Comparison of ENCODE assay signal across 16 cellular contexts in genomic region chr6:346389-347030, GRCh38. TPM values are rescaled to one million over a fixed set of nuclear protein-coding genes. Genes with fewer than 3 reads are reported as not detected.
DNase-seq lines count a peak whose midpoint lies in the region; ATAC-seq and TF ChIP-seq lines count a peak whose summit lies in the region.
"Had no signal": no experiment of that assay in that cellular context is flagged by ENCODE, and none has a peak within 500 bp of the region (broad histone marks: within the 10 kb centered on the region; RNA-seq: fewer than 3 reads in every experiment).

No MANE protein-coding gene starts in this region.

- no peak overlapping the region for H3K9ac ChIP-seq in GM23248
- no peak overlapping the region for H3K9ac ChIP-seq in PC-3 (ENCODE audit: low read length)
- H3K9ac ChIP-seq: BLaER1 had no signal

- CTCF ChIA-PET in PC-3 (lab: Charles Lee): no interaction called here
- CTCF ChIA-PET in CD8-positive, alpha-beta memory T cell (lab: Charles Lee): no interaction called here

- H3K9me3 ChIP-seq in GM23248 (ENCODE audit: low read depth): no peaks in the 10 kb centered on the region
- H3K9me3 ChIP-seq in PC-3 (ENCODE audit: low read length): no peaks in the 10 kb centered on the region
- no peaks in the 10 kb centered on the region for H3K9me3 ChIP-seq in CD8-positive, alpha-beta memory T cell (ENCODE audit: low read length)
- no peaks in the 10 kb centered on the region for H3K9me3 ChIP-seq in vagina
- H3K9me3 ChIP-seq: BLaER1 had no signal

- no peak overlapping the region for H3K27ac ChIP-seq in GM23248
- no peak overlapping the region for H3K27ac ChIP-seq in PC-3 (ENCODE audit: low read length)
- H3K27ac ChIP-seq in CD8-positive, alpha-beta memory T cell (ENCODE audit: low read depth, low read length): no peak overlapping the region
- H3K27ac ChIP-seq in vagina: no peak overlapping the region
- H3K27ac ChIP-seq: BLaER1 had no signal

- WGBS in GM23248 (ENCODE audit: low coverage in 1 of 2, low lambda C conversion rate in 2 of 2, missing lambda C conversion rate in 2 of 2), 2 experiments: 47% methylated on average over 10 of the region's 10 CpGs

- H3K4me1 ChIP-seq in GM23248 (ENCODE audit: insufficient read depth) (no peaks in the 10 kb centered on the region), PC-3 (ENCODE audit: insufficient read depth, low read length) (no peaks in the 10 kb centered on the region), vagina (no peaks in the 10 kb centered on the region)
- H3K4me1 ChIP-seq in CD8-positive, alpha-beta memory T cell (ENCODE audit: insufficient read depth, low read length): peaks cover 3% of the 10 kb centered on the region

- H3K27ac Mint-ChIP-seq in stimulated activated memory B cell treated with anti-CD40 and anti-IgM and Interleukin-4, amounts not matched to agents 10 μg/mL and 1 μg/mL and 100 μg/mL, for 72 hours: peak overlapping the region; percentile 85
- H3K27ac Mint-ChIP-seq in CD8-positive, alpha-beta memory T cell: peak overlapping the region in 1 of 8 donors; percentile 35
- H3K27ac Mint-ChIP-seq: activated T-helper 1 cell treated with anti-CD3 and anti-CD28 coated beads, Interleukin-12 subunit alpha, Interleukin-12 subunit beta, Interleukin-2, Interleukin-4 antibody, amounts not matched to agents 30 ng/mL and 10 ng/mL and 1 ng/mL, durations not matched to agents 14 hours and 24 hours and 36 hours; T-helper 1 cell treated with Interleukin-12 subunit alpha and Interleukin-12 subunit beta and Interleukin-4 antibody, amounts not matched to agents 30 μg/mL and 1 μg/mL, for 36 hours had no signal

- H3K36me3 Mint-ChIP-seq in stimulated activated memory B cell treated with anti-CD40 and anti-IgM and Interleukin-4, amounts not matched to agents 10 μg/mL and 1 μg/mL and 100 μg/mL, for 72 hours: peaks cover 66% of the 10 kb centered on the region
- H3K36me3 Mint-ChIP-seq in CD8-positive, alpha-beta memory T cell: peaks cover 18 to 64% (median 35%) of the 10 kb centered on the region in 3 donors

- H3K36me3 ChIP-seq in GM23248 (ENCODE audit: low read depth) (no peaks in the 10 kb centered on the region), PC-3 (ENCODE audit: low read depth, low read length) (no peaks in the 10 kb centered on the region), vagina (peaks cover 0 to 13% of the 10 kb centered on the region in 2 donors)
- no peaks in the 10 kb centered on the region for H3K36me3 ChIP-seq in CD8-positive, alpha-beta memory T cell (ENCODE audit: insufficient read depth, low read length)

- no peak for TF ChIP-seq POLR2A in vagina (IDR thresholded peaks at IDR 0.05)

- H3K79me2 ChIP-seq in GM23248 (ENCODE audit: insufficient read depth) (no peaks in the 10 kb centered on the region), PC-3 (ENCODE audit: low read length) (no peaks in the 10 kb centered on the region)

- H3K27me3 Mint-ChIP-seq in stimulated activated memory B cell treated with anti-CD40 and anti-IgM and Interleukin-4, amounts not matched to agents 10 μg/mL and 1 μg/mL and 100 μg/mL, for 72 hours: no peaks in the 10 kb centered on the region
- H3K27me3 Mint-ChIP-seq in CD8-positive, alpha-beta memory T cell: no peaks in the 10 kb centered on the region

- ATAC-seq in PC-3: no peak
- ATAC-seq in stimulated activated memory B cell treated with anti-CD40 and anti-IgM and Interleukin-4, amounts not matched to agents 10 μg/mL and 1 μg/mL and 100 μg/mL, for 72 hours: no peak
- ATAC-seq: left lobe of liver had no signal

- H3K4me1 Mint-ChIP-seq in stimulated activated memory B cell treated with anti-CD40 and anti-IgM and Interleukin-4, amounts not matched to agents 10 μg/mL and 1 μg/mL and 100 μg/mL, for 72 hours: peaks cover 75% of the 10 kb centered on the region
- peaks cover 11 to 15% (median 14%) of the 10 kb centered on the region in 3 donors for H3K4me1 Mint-ChIP-seq in CD8-positive, alpha-beta memory T cell

- no peak overlapping the region for H3K4me3 ChIP-seq in GM23248
- no peak overlapping the region for H3K4me3 ChIP-seq in PC-3 (ENCODE audit: low read length)
- H3K4me3 ChIP-seq in fibroblast of mammary gland (ENCODE audit: control insufficient read depth, low read depth, low read length): no peak overlapping the region
- no peak overlapping the region for H3K4me3 ChIP-seq in CD8-positive, alpha-beta memory T cell (ENCODE audit: low read length)
- H3K4me3 ChIP-seq in vagina: no peak overlapping the region
- H3K4me3 ChIP-seq: BLaER1 had no signal

- peak; percentile 78 for DNase-seq in GM23248
- peak; percentile 16 for DNase-seq in PC-3
- peak; percentile 70 for DNase-seq in fibroblast of mammary gland (ENCODE audit: low read depth)
- no peak for DNase-seq in HT-29 (ENCODE audit: low spot score)
- no peak for DNase-seq in CD8-positive, alpha-beta memory T cell
- no peak for DNase-seq in vagina (ENCODE audit: extremely low spot score in 2 of 2)
- DNase-seq: activated CD4-positive, CD25-positive, alpha-beta regulatory T cell; GF-D8; H7; NCI-H1417; stimulated activated CD4-positive, alpha-beta T cell treated with anti-CD3 and anti-CD28 coated beads, Interleukin-4, amount 100 ng/mL, for 1 hour had no signal

- in situ Hi-C loops in GM23248 (cut with MboI): no loop called here

- no peaks in the 10 kb centered on the region for H4K20me1 ChIP-seq in GM23248 (ENCODE audit: insufficient read depth)
- no peaks in the 10 kb centered on the region for H4K20me1 ChIP-seq in PC-3 (ENCODE audit: low read length)
- H4K20me1 ChIP-seq: BLaER1 had no signal

- no peaks in the 10 kb centered on the region for H3K9me2 ChIP-seq in GM23248 (ENCODE audit: insufficient read depth)
- H3K9me2 ChIP-seq in PC-3 (replicated peaks; ENCODE audit: low read length): no peaks in the 10 kb centered on the region

- peak overlapping the region; percentile 65 for H3K4me3 Mint-ChIP-seq in stimulated activated memory B cell treated with anti-CD40 and anti-IgM and Interleukin-4, amounts not matched to agents 10 μg/mL and 1 μg/mL and 100 μg/mL, for 72 hours
- no peak overlapping the region for H3K4me3 Mint-ChIP-seq in CD8-positive, alpha-beta memory T cell
- H3K4me3 Mint-ChIP-seq: activated T-helper 1 cell treated with anti-CD3 and anti-CD28 coated beads, Interleukin-12 subunit alpha, Interleukin-12 subunit beta, Interleukin-2, Interleukin-4 antibody, amounts not matched to agents 30 ng/mL and 10 ng/mL and 1 ng/mL, durations not matched to agents 14 hours and 24 hours and 36 hours; T-helper 1 cell treated with Interleukin-12 subunit alpha and Interleukin-12 subunit beta and Interleukin-4 antibody, amounts not matched to agents 30 μg/mL and 1 μg/mL, for 36 hours had no signal

- POLR2A ChIA-PET in PC-3 (lab: Charles Lee; ENCODE audit: unreplicated experiment): no interaction called here
- POLR2A ChIA-PET in CD8-positive, alpha-beta memory T cell (lab: Charles Lee): no interaction called here

- H3F3A ChIP-seq in GM23248 (ENCODE audit: insufficient read depth): no peaks in the 10 kb centered on the region
- H3F3A ChIP-seq in PC-3 (ENCODE audit: low read length, unreplicated experiment): no peaks in the 10 kb centered on the region

- no TSS peak for BruUV-seq in PC-3 (replicated peaks; lab: Mats Ljungman, UMichigan)

- H3K27me3 ChIP-seq in GM23248 (replicated peaks; ENCODE audit: insufficient read depth) (no peaks in the 10 kb centered on the region), PC-3 (ENCODE audit: low read length) (no peaks in the 10 kb centered on the region), vagina (no peaks in the 10 kb centered on the region)
- no peaks in the 10 kb centered on the region for H3K27me3 ChIP-seq in CD8-positive, alpha-beta memory T cell (ENCODE audit: insufficient read depth, low read length, poor library complexity, severe bottlenecking)
- H3K27me3 ChIP-seq: BLaER1 had no signal

- H3K9me3 Mint-ChIP-seq in stimulated activated memory B cell treated with anti-CD40 and anti-IgM and Interleukin-4, amounts not matched to agents 10 μg/mL and 1 μg/mL and 100 μg/mL, for 72 hours: no peaks in the 10 kb centered on the region
- H3K9me3 Mint-ChIP-seq in CD8-positive, alpha-beta memory T cell: peaks cover 0 to 13% (median 0%) of the 10 kb centered on the region in 5 donors
- H3K9me3 Mint-ChIP-seq: activated T-helper 1 cell treated with anti-CD3 and anti-CD28 coated beads, Interleukin-12 subunit alpha, Interleukin-12 subunit beta, Interleukin-2, Interleukin-4 antibody, amounts not matched to agents 30 ng/mL and 10 ng/mL and 1 ng/mL, durations not matched to agents 14 hours and 24 hours and 36 hours; T-helper 1 cell treated with Interleukin-12 subunit alpha and Interleukin-12 subunit beta and Interleukin-4 antibody, amounts not matched to agents 30 μg/mL and 1 μg/mL, for 36 hours had no signal

- no peak overlapping the region for H3K4me2 ChIP-seq in GM23248 (ENCODE audit: unreplicated experiment)
- no peak overlapping the region for H3K4me2 ChIP-seq in PC-3 (ENCODE audit: low read length)
- H3K4me2 ChIP-seq: BLaER1 had no signal

- intact Hi-C loops in PC-3 (cut with micrococcal nuclease): no loop called here
- intact Hi-C loops in vagina (cut with DNase I): no loop called here

- TF ChIP-seq CTCF in PC-3 (conservative IDR thresholded peaks at IDR 0.05; ENCODE audit: low read depth, low read length): no peak
- TF ChIP-seq CTCF in fibroblast of mammary gland (conservative IDR thresholded peaks at IDR 0.05; ENCODE audit: control insufficient read depth, insufficient read depth, low read depth, low read length): no peak
- no peak for TF ChIP-seq CTCF in vagina (IDR thresholded peaks at IDR 0.05)

- H2AFZ ChIP-seq in GM23248: no peak overlapping the region
- H2AFZ ChIP-seq in PC-3 (ENCODE audit: low read length): no peak overlapping the region

RNA-seq across cellular contexts. Expression of gene IRF4, which starts 45.0 kb away (rescaled TPM):
- total RNA-seq in GM23248 (2014; rRNA removed; shearing (Covaris generic)): not detected in 2 replicates
- polyA plus RNA-seq in GM23248 (2016; fragmentation: Nextera tagmentation; extraction: Ambion mirVana): 0.23 and 0.70 TPM in 2 replicates
- total RNA-seq in PC-3 (2014; rRNA removed) (0.15 TPM in 1 of 2 replicates, not detected in the other), vagina (2.9 TPM)
- total RNA-seq in HT-29 (2014; rRNA removed; shearing (Covaris generic)): not detected in 2 replicates
- total RNA-seq in CD8-positive, alpha-beta memory T cell: 100 to 1,000 TPM; 700 to 703 TPM
- 3.4 TPM for polyA plus RNA-seq in CD8-positive, alpha-beta memory T cell

RNA-seq across cellular contexts. Expression of gene DUSP22, which starts 54.2 kb away (rescaled TPM):
- total RNA-seq in GM23248 (2014; rRNA removed; shearing (Covaris generic)): 12.4 and 14.9 TPM in 2 replicates
- polyA plus RNA-seq in GM23248 (2016; fragmentation: Nextera tagmentation; extraction: Ambion mirVana): 15.7 and 18.1 TPM in 2 replicates
- total RNA-seq in PC-3 (2014; rRNA removed) (26.3 and 37.8 TPM in 2 replicates), vagina (57.5 TPM)
- 14.4 and 19.3 TPM in 2 replicates for total RNA-seq in HT-29 (2014; rRNA removed; shearing (Covaris generic))
- total RNA-seq in CD8-positive, alpha-beta memory T cell: 10 to 100 TPM; 24.4 to 25.3 TPM
- 38.5 TPM for polyA plus RNA-seq in CD8-positive, alpha-beta memory T cell

Comparison
In these comparisons a context has a peak if more than half of its experiments do, and no peak if none do; other contexts are left out.
1. DNase-seq: peak in GM23248 (single experiment), PC-3 (single experiment) and fibroblast of mammary gland (single experiment); none in HT-29 (single experiment), CD8-positive, alpha-beta memory T cell (0 of 5) and vagina (0 of 2).
2. RNA of gene IRF4, which starts 45.0 kb away (total RNA-seq): 700 to 703 TPM in CD8-positive, alpha-beta memory T cell; 2.9 TPM in vagina (single experiment), 0.15 TPM in PC-3, not detected in GM23248 and not detected in HT-29; every median in the first group is over 100 times any median in the second.